9 cellular contexts compared by ENCODE assay signal in the genomic region with DNA sequence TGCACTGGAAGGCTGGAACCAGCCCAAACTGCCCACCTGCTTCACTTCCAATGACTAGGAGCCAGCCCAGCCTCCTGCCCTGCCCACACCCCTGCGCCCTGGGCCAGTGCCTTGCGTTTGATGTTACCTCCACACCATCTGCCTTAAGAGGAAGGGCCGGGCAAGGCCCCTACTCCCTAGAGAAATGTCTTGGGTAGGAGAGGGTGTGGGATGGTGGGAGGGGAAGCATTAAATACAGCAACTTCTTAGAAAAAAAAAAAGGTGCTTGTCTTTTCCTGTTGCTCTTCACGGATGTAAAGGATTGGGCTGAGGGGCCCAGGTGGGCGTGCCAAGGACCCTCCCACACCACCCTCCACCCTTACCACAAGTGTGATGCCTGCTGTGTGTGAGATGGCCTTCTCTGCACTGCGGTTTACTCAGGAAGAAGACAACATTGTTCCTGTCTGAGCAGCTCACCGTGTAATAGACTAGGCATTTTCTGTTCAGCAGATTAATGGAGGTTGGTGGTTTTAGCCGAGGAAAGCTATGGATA.
A peak's percentile ranks its signal among the peaks of the same experiment; 100 is the strongest.
DNase-seq lines count a peak whose midpoint lies in the region; ATAC-seq, FAIRE-seq and TF ChIP-seq lines count a peak whose summit lies in the region.
"Had no signal": no experiment of that assay in that cellular context is flagged by ENCODE, and none has a peak within 500 bp of the region (broad histone marks: within the 10 kb centered on the region; RNA-seq: fewer than 3 reads in every experiment).

No MANE protein-coding gene starts in this region.

- TF ChIP-seq CTCF in PC-9 (conservative IDR thresholded peaks at IDR 0.05): no peak

- H3K4me2 ChIP-seq in PC-9: no peak overlapping the region

- H3K9me3 Mint-ChIP-seq in IgD-negative memory B cell: no peaks in the 10 kb centered on the region

- ATAC-seq in HG03354 (IDR thresholded peaks at IDR 0.05; ENCODE audit: poor library complexity, severe bottlenecking, unreplicated experiment): no peak

- H2AFZ ChIP-seq in PC-9: no peak overlapping the region

- no peaks in the 10 kb centered on the region for H3K79me2 ChIP-seq in PC-9 (ENCODE audit: low read depth)

- peaks cover 2% of the 10 kb centered on the region for H3K36me3 Mint-ChIP-seq in IgD-negative memory B cell

- H3K27ac ChIP-seq in PC-9: no peak overlapping the region

- no peak for FAIRE-seq in H54 (lab: Jason Lieb, UNC)

- H3K4me1 ChIP-seq in PC-9 (replicated peaks; ENCODE audit: insufficient read depth): no peaks in the 10 kb centered on the region

- H3K27me3 ChIP-seq in PC-9 (ENCODE audit: insufficient read depth, low read depth): peaks cover 14% of the 10 kb centered on the region; the same call in 1 of the 2 replicates

- H3K4me1 Mint-ChIP-seq in IgD-negative memory B cell: peaks cover 15 to 18% (median 15%) of the 10 kb centered on the region in 3 donors

- H3F3A ChIP-seq in PC-9 (ENCODE audit: insufficient read depth, low read depth): no peaks in the 10 kb centered on the region

- peak overlapping the region in 3 of 4 donors; percentile 65 to 90 (median 87) for H3K4me3 Mint-ChIP-seq in IgD-negative memory B cell

- CTCF ChIA-PET in PC-9 (lab: Charles Lee): no interaction called here

- no peaks in the 10 kb centered on the region for H3K9me2 ChIP-seq in PC-9 (ENCODE audit: insufficient read depth)

- DNase-seq in activated CD4-positive, alpha-beta T cell treated with anti-CD3 and anti-CD28 coated beads for 1 hour: peak; percentile 31
- peak; percentile 20 for DNase-seq in astrocyte of the hippocampus (ENCODE audit: low read depth, low spot score)
- DNase-seq in stimulated activated CD8-positive, alpha-beta memory T cell treated with anti-CD3 and anti-CD28 coated beads, Interleukin-7, amount 100 ng/mL, for 4 hours (ENCODE audit: low read depth in 2 of 2): peak; percentile 42 to 59
- no peak for DNase-seq in H54 (ENCODE audit: insufficient read length, low spot score)
- no peak for DNase-seq in MV-4-11 (lab: John Stamatoyannopoulos, UW)
- DNase-seq in PC-9: no peak
- DNase-seq: foreskin melanocyte had no signal

- H3K27me3 Mint-ChIP-seq in IgD-negative memory B cell: no peaks in the 10 kb centered on the region

- peak overlapping the region in 1 of 3 donors; percentile 73 for H3K27ac Mint-ChIP-seq in IgD-negative memory B cell

- no peaks in the 10 kb centered on the region for H3K9me3 ChIP-seq in PC-9 (ENCODE audit: insufficient read depth, low read depth)

- no TSS peak for BruUV-seq in PC-9 (replicated peaks; lab: Mats Ljungman, UMichigan)

- H3K36me3 ChIP-seq in PC-9 (ENCODE audit: low read depth): no peaks in the 10 kb centered on the region

- POLR2A ChIA-PET in PC-9 (lab: Charles Lee; ENCODE audit: unreplicated experiment): no interaction called here

- H4K20me1 ChIP-seq in PC-9 (ENCODE audit: insufficient read depth): no peaks in the 10 kb centered on the region

- no peak for TF ChIP-seq POLR2A in H54 (IDR thresholded peaks at IDR 0.05; ENCODE audit: low read depth, low read length)

- intact Hi-C loops in PC-9 (cut with micrococcal nuclease; ENCODE audit: unreplicated experiment): no loop called here

- H3K4me3 ChIP-seq in PC-9: no peak overlapping the region

Comparison
In these comparisons a context has a peak if more than half of its experiments do, and no peak if none do; other contexts are left out.
1. DNase-seq: peak in activated CD4-positive, alpha-beta T cell treated with anti-CD3 and anti-CD28 coated beads for 1 hour (single experiment), astrocyte of the hippocampus (single experiment) and stimulated activated CD8-positive, alpha-beta memory T cell treated with anti-CD3 and anti-CD28 coated beads, Interleukin-7, amount 100 ng/mL, for 4 hours (2 of 2); none in H54 (single experiment), MV-4-11 (single experiment) and PC-9 (0 of 2).